ENCODE assay signal across 23 cellular contexts in the genomic region with DNA sequence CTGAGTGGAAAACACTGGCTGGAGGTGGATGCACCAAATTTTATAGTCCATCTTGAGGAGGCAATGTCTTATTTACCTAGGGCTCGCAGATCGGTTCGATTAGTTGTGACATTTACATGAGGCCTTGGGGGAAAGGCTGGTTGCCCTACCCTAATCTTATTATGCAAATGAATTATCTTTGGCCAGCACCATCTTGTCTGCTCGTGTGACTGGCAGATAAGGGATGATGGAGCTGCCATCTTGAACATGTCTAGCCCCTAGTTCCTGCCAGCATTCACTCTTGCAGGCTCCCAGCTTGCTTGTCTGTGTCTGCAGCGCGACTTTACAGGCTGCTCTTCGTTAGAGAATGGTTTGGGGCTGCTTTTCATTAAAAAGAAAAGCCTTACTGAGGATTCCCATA.
"Had no signal": no experiment of that assay in that cellular context is flagged by ENCODE, and none has a peak within 500 bp of the region (broad histone marks: within the 10 kb centered on the region; RNA-seq: fewer than 3 reads in every experiment).

No MANE protein-coding gene starts in this region.

- H3K27me3 ChIP-seq: dorsolateral prefrontal cortex, heart left ventricle, pancreas, suprapubic skin, thyroid gland, upper lobe of left lung, vagina had no signal

- H3K9me3 Mint-ChIP-seq: naive B cell, nephron had no signal

- H3K4me1 ChIP-seq: pancreas, suprapubic skin, thyroid gland, upper lobe of left lung, vagina had no signal

- H3K27ac ChIP-seq: dorsolateral prefrontal cortex, heart left ventricle, pancreas, suprapubic skin, thyroid gland, upper lobe of left lung, vagina had no signal

- ATAC-seq: esophagus mucosa; heart left ventricle; left colon; left ventricle myocardium superior; pancreas; right cardiac atrium; stimulated activated naive CD8-positive, alpha-beta T cell treated with anti-CD3 and anti-CD28 coated beads, Interleukin-15, Interleukin-2, amounts not matched to agents 100 U/mL and 50 U/mL, for 24 hours had no signal

- H3K4me3 ChIP-seq: dorsolateral prefrontal cortex, heart left ventricle, lung, pancreas, suprapubic skin, thyroid gland, upper lobe of left lung, vagina had no signal

- FAIRE-seq: small intestine had no signal

- H3K9me3 ChIP-seq: heart left ventricle, pancreas, suprapubic skin, thyroid gland, upper lobe of left lung, vagina had no signal

- H3K27ac Mint-ChIP-seq: nephron, progenitor cell of endocrine pancreas had no signal

- H3K4me3 Mint-ChIP-seq: naive B cell, nephron had no signal

- DNase-seq: dorsolateral prefrontal cortex; effector CD8-positive, alpha-beta T cell; heart left ventricle; hippocampal formation; left colon; left ventricle myocardium superior; mesenchymal stem cell; naive B cell; occipital lobe; pancreas; right cardiac atrium; small intestine; stimulated activated CD4-positive, alpha-beta T cell treated with anti-CD3 and anti-CD28 coated beads, Interleukin-12 subunit alpha, Interleukin-12 subunit beta, amount 100 ng/mL, for 4 hours; stimulated activated CD4-positive, alpha-beta T cell treated with anti-CD3 and anti-CD28 coated beads, Interleukin-2, amount 100 ng/mL, for 48 hours; stimulated activated naive CD8-positive, alpha-beta T cell treated with anti-CD3 and anti-CD28 coated beads, Interleukin-15, Interleukin-2, amounts not matched to agents 100 U/mL and 50 U/mL, for 24 hours; thyroid gland; upper lobe of left lung had no signal

- H3K4me1 Mint-ChIP-seq: naive B cell, nephron had no signal

- H3K27me3 Mint-ChIP-seq: naive B cell, progenitor cell of endocrine pancreas had no signal
